ENCODE assay signal across 10 cellular contexts in genomic region chr5:151492729-151493128, GRCh38. TPM values are rescaled to one million over a fixed set of nuclear protein-coding genes. Genes with fewer than 3 reads are reported as not detected.
A peak's percentile ranks its signal among the peaks of the same experiment; 100 is the strongest.
DNase-seq lines count a peak whose midpoint lies in the region; ATAC-seq and TF ChIP-seq lines count a peak whose summit lies in the region.
"Had no signal": no experiment of that assay in that cellular context is flagged by ENCODE, and none has a peak within 500 bp of the region (broad histone marks: within the 10 kb centered on the region; RNA-seq: fewer than 3 reads in every experiment).

No MANE protein-coding gene starts in this region.

- H3K4me3 ChIP-seq in astrocyte of the spinal cord (ENCODE audit: low read depth, low read length), result no peak overlapping the region

- intact Hi-C loops in natural killer cell (cut with micrococcal nuclease), result no loop called here

- DNase-seq in AG20443 (ENCODE audit: low spot score), result peak; percentile 81
- peak; percentile 4 for DNase-seq in HK-2 (ENCODE audit: unreplicated experiment)
- DNase-seq in astrocyte of the spinal cord (ENCODE audit: low read depth, low spot score), result peak; percentile 54
- DNase-seq in iris pigment epithelial cell (ENCODE audit: low read depth), result peak; percentile 75
- DNase-seq in NCI-H1048 (lab: John Stamatoyannopoulos, UW), result no peak
- no peak for DNase-seq in natural killer cell
- no peak for DNase-seq in cerebellar nuclear complex (lab: John Stamatoyannopoulos, UW)
- DNase-seq in activated T-cell treated with anti-CD3 and anti-CD28 coated beads, Interleukin-2, amount 50 U/mL, for 1 hour, result no peak
- DNase-seq: activated CD4-positive, alpha-beta T cell treated with anti-CD3 and anti-CD28 coated beads, Interleukin-2, amount 50 U/mL, for 1 hour; GDM1 had no signal

- no peak overlapping the region for H3K27ac Mint-ChIP-seq in natural killer cell

- H3K27me3 Mint-ChIP-seq in natural killer cell (ENCODE audit: low read depth in 2 of 2), result no peaks in the 10 kb centered on the region

- H3K36me3 Mint-ChIP-seq in natural killer cell, result peaks cover 14% of the 10 kb centered on the region

- no peak for ATAC-seq in natural killer cell

- no peak overlapping the region for H3K4me3 Mint-ChIP-seq in natural killer cell

- H3K9me3 Mint-ChIP-seq in natural killer cell, result no peaks in the 10 kb centered on the region

- in situ Hi-C loops in astrocyte of the spinal cord (cut with HindIII; ENCODE audit: low sequenced_read_pairs), result no loop called here

- no peaks in the 10 kb centered on the region for H3K4me1 Mint-ChIP-seq in natural killer cell

- peak; percentile 1 for TF ChIP-seq CTCF in astrocyte of the spinal cord (IDR thresholded peaks at IDR 0.05; ENCODE audit: low read depth, low read length)
- no peak for TF ChIP-seq CTCF in natural killer cell (IDR thresholded peaks at IDR 0.05)

RNA-seq across cellular contexts. Expression of gene SLC36A1, which starts 45.3 kb away (rescaled TPM):
- 10 to 100 TPM; 10.9 to 16.1 (median 13.0) TPM for total RNA-seq in natural killer cell

Comparison
In these comparisons a context has a peak if more than half of its experiments do, and no peak if none do; other contexts are left out.
1. DNase-seq: peak in AG20443 (single experiment), HK-2 (single experiment), astrocyte of the spinal cord (single experiment) and iris pigment epithelial cell (single experiment); none in NCI-H1048 (single experiment), natural killer cell (single experiment), cerebellar nuclear complex (0 of 2) and activated T-cell treated with anti-CD3 and anti-CD28 coated beads, Interleukin-2, amount 50 U/mL, for 1 hour (single experiment).